Comparison of ENCODE assay signal across 19 cellular contexts in the genomic region with DNA sequence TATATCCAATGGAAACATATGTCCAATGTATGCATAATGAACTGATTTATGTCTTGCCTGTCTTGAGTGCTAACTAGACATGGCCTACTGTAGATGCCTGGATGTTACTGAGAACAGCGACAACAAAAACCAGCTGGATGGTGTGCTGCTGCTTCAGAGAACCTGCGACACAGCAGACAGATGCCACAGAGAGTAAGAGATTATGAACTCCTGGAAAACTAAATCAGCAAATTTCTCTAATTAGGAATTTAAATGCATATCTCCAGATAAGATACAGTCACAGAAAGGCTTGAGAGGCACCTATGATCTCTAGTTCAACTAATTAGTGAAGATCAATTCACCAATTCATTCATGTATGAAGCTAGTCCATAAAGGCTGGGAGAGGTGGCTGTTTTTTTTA.
"Had no signal": no experiment of that assay in that cellular context is flagged by ENCODE, and none has a peak within 500 bp of the region (broad histone marks: within the 10 kb centered on the region; RNA-seq: fewer than 3 reads in every experiment).

No MANE protein-coding gene starts in this region.

- DNase-seq: colonic mucosa; cortex of kidney; dermis blood vessel endothelial cell; dorsolateral prefrontal cortex; effector CD4-positive, alpha-beta T cell; effector CD8-positive, alpha-beta T cell; effector memory CD4-positive, alpha-beta T cell; effector memory CD8-positive, alpha-beta T cell; endodermal cell; erythroblast; esophagus squamous epithelium; foreskin fibroblast; foreskin keratinocyte; foreskin melanocyte; gastrocnemius medialis; glutamatergic neuron; head of caudate nucleus; heart left ventricle; heart right ventricle had no signal
